Comparison of ENCODE assay signal across 34 cellular contexts in genomic region chr17:73855933-73856332, GRCh38.
DNase-seq lines count a peak whose midpoint lies in the region; ATAC-seq and FAIRE-seq lines count a peak whose summit lies in the region.
"Had no signal": no experiment of that assay in that cellular context is flagged by ENCODE, and none has a peak within 500 bp of the region (broad histone marks: within the 10 kb centered on the region; RNA-seq: fewer than 3 reads in every experiment).

No MANE protein-coding gene starts in this region.

- no peak overlapping the region for H3K27ac Mint-ChIP-seq in activated naive CD4-positive, alpha-beta T cell treated with anti-CD3 and anti-CD28 coated beads, Interleukin-2, amount 50 U/mL, for 72 hours
- no peak overlapping the region for H3K27ac Mint-ChIP-seq in activated naive CD4-positive, alpha-beta T cell treated with anti-CD3 and anti-CD28 coated beads for 36 hours
- H3K27ac Mint-ChIP-seq: activated CD4-positive, alpha-beta T cell treated with anti-CD3 and anti-CD28 coated beads, Interleukin-2, amount 10 ng/mL, durations not matched to agents 7 days and 5 days; activated CD8-positive, alpha-beta memory T cell treated with anti-CD3 and anti-CD28 coated beads, Interleukin-2, amount 10 ng/mL, durations not matched to agents 7 days and 5 days; progenitor cell of endocrine pancreas had no signal

- ATAC-seq in activated naive CD4-positive, alpha-beta T cell treated with anti-CD3 and anti-CD28 coated beads, Interleukin-2, amount 50 U/mL, for 72 hours: peak; percentile 16 to 34
- ATAC-seq in HG03045 (IDR thresholded peaks at IDR 0.05; ENCODE audit: unreplicated experiment) (no peak), GM21528 (IDR thresholded peaks at IDR 0.05; ENCODE audit: low FRiP score, unreplicated experiment) (no peak)
- ATAC-seq: activated CD8-positive, alpha-beta memory T cell treated with anti-CD3 and anti-CD28 coated beads, Interleukin-2, amount 10 ng/mL, durations not matched to agents 7 days and 5 days; gastroesophageal sphincter; left lobe of liver; sciatic nerve had no signal

- H3K36me3 ChIP-seq in esophagus (ENCODE audit: control insufficient read depth in 2 of 2, insufficient read depth in 2 of 2, low read length in 1 of 2): no peaks in the 10 kb centered on the region
- H3K36me3 ChIP-seq: adrenal gland, BE2C, brain microvascular endothelial cell, gastroesophageal sphincter, WERI-Rb-1 had no signal

- H3K27ac ChIP-seq in esophagus (ENCODE audit: low read depth in 2 of 2, low read length in 1 of 2): peak overlapping the region; percentile 45 to 76
- H3K27ac ChIP-seq: adrenal gland, brain microvascular endothelial cell, gastroesophageal sphincter, KMS-11, WERI-Rb-1 had no signal

- CTCF ChIA-PET in activated naive CD4-positive, alpha-beta T cell treated with anti-CD3 and anti-CD28 coated beads for 36 hours (lab: Charles Lee): no interaction called here

- DNase-seq in activated naive CD4-positive, alpha-beta T cell treated with anti-CD3 and anti-CD28 coated beads, Interleukin-2, amount 50 U/mL, for 72 hours (ENCODE audit: low spot score in 2 of 2): no peak
- no peak for DNase-seq in activated naive CD4-positive, alpha-beta T cell treated with anti-CD3 and anti-CD28 coated beads for 36 hours
- DNase-seq in M059J (ENCODE audit: low read depth) (peak; percentile 1), urothelium cell line (ENCODE audit: low spot score) (peak; percentile 31), NCI-H1048 (lab: John Stamatoyannopoulos, UW) (no peak)
- DNase-seq: 8988T; activated CD4-positive, alpha-beta T cell treated with anti-CD3 and anti-CD28 coated beads, Interleukin-2, amount 10 ng/mL, durations not matched to agents 7 days and 5 days; activated CD8-positive, alpha-beta memory T cell treated with anti-CD3 and anti-CD28 coated beads, Interleukin-2, amount 10 ng/mL, durations not matched to agents 7 days and 5 days; activated naive CD4-positive, alpha-beta T cell; activated T-cell treated with anti-CD3 and anti-CD28 coated beads, Interleukin-2, amount 50 U/mL, for 48 hours; adrenal gland; BE2C; brain microvascular endothelial cell; COR-L47; DMS79; effector CD4-positive, alpha-beta T cell; GF-D8; hippocampal formation; NCI-H187; NCI-H69; stimulated activated CD4-positive, alpha-beta T cell treated with anti-CD3 and anti-CD28 coated beads, Interleukin-15, amount 100 ng/mL, for 24 hours; stimulated activated naive CD4-positive, alpha-beta T cell; SW 1271; T-helper 9 cell had no signal

- H3K27me3 ChIP-seq in esophagus (ENCODE audit: control insufficient read depth in 1 of 2, insufficient read depth in 2 of 2, low read length in 2 of 2): no peaks in the 10 kb centered on the region
- H3K27me3 ChIP-seq: adrenal gland, BE2C, brain microvascular endothelial cell had no signal

- H3K4me1 ChIP-seq in esophagus (ENCODE audit: control insufficient read depth in 2 of 2, insufficient read depth in 2 of 2, low read length in 1 of 2): peaks cover 0 to 7% of the 10 kb centered on the region in 2 donors
- H3K4me1 ChIP-seq: adrenal gland, BE2C, gastroesophageal sphincter had no signal

- peaks cover 9 to 13% of the 10 kb centered on the region in 2 donors for H3K36me3 Mint-ChIP-seq in activated naive CD4-positive, alpha-beta T cell treated with anti-CD3 and anti-CD28 coated beads, Interleukin-2, amount 50 U/mL, for 72 hours
- H3K36me3 Mint-ChIP-seq in activated naive CD4-positive, alpha-beta T cell treated with anti-CD3 and anti-CD28 coated beads for 36 hours (ENCODE audit: low read depth): no peaks in the 10 kb centered on the region
- H3K36me3 Mint-ChIP-seq: activated CD8-positive, alpha-beta memory T cell treated with anti-CD3 and anti-CD28 coated beads, Interleukin-2, amount 10 ng/mL, durations not matched to agents 7 days and 5 days had no signal

- H3K4me3 ChIP-seq in esophagus (ENCODE audit: low read depth in 1 of 2, low read length in 2 of 2): no peak overlapping the region
- H3K4me3 ChIP-seq: adrenal gland, gastroesophageal sphincter had no signal

- H3K4me3 Mint-ChIP-seq in activated naive CD4-positive, alpha-beta T cell treated with anti-CD3 and anti-CD28 coated beads for 36 hours: no peak overlapping the region
- H3K4me3 Mint-ChIP-seq: activated CD4-positive, alpha-beta T cell treated with anti-CD3 and anti-CD28 coated beads, Interleukin-2, amount 10 ng/mL, durations not matched to agents 7 days and 5 days; activated CD8-positive, alpha-beta memory T cell treated with anti-CD3 and anti-CD28 coated beads, Interleukin-2, amount 10 ng/mL, durations not matched to agents 7 days and 5 days had no signal

- peaks cover 13% of the 10 kb centered on the region for H3K4me1 Mint-ChIP-seq in activated naive CD4-positive, alpha-beta T cell treated with anti-CD3 and anti-CD28 coated beads for 36 hours (ENCODE audit: low read depth)
- H3K4me1 Mint-ChIP-seq: activated CD8-positive, alpha-beta memory T cell treated with anti-CD3 and anti-CD28 coated beads, Interleukin-2, amount 10 ng/mL, durations not matched to agents 7 days and 5 days had no signal

- intact Hi-C loops in activated naive CD4-positive, alpha-beta T cell treated with anti-CD3 and anti-CD28 coated beads for 36 hours (cut with micrococcal nuclease): no loop called here

- WGBS in esophagus, 2 donors: 41 to 55% methylated on average over 11 of the region's 11 CpGs

- peaks cover 0 to 18% of the 10 kb centered on the region in 2 donors for H3K9me3 ChIP-seq in esophagus (ENCODE audit: control insufficient read depth in 2 of 2, insufficient read depth in 1 of 2, low read depth in 1 of 2, low read length in 1 of 2)
- H3K9me3 ChIP-seq: adrenal gland, BE2C had no signal

- no peaks in the 10 kb centered on the region for H3K27me3 Mint-ChIP-seq in activated naive CD4-positive, alpha-beta T cell treated with anti-CD3 and anti-CD28 coated beads for 36 hours (ENCODE audit: low read depth)
- H3K27me3 Mint-ChIP-seq: activated CD4-positive, alpha-beta T cell treated with anti-CD3 and anti-CD28 coated beads, Interleukin-2, amount 10 ng/mL, durations not matched to agents 7 days and 5 days; activated CD8-positive, alpha-beta memory T cell treated with anti-CD3 and anti-CD28 coated beads, Interleukin-2, amount 10 ng/mL, durations not matched to agents 7 days and 5 days had no signal

- peaks cover 12 to 20% of the 10 kb centered on the region in 2 donors for H3K9me3 Mint-ChIP-seq in activated naive CD4-positive, alpha-beta T cell treated with anti-CD3 and anti-CD28 coated beads, Interleukin-2, amount 50 U/mL, for 72 hours
- peaks cover 8% of the 10 kb centered on the region for H3K9me3 Mint-ChIP-seq in activated naive CD4-positive, alpha-beta T cell treated with anti-CD3 and anti-CD28 coated beads for 36 hours
- H3K9me3 Mint-ChIP-seq: activated CD4-positive, alpha-beta T cell treated with anti-CD3 and anti-CD28 coated beads, Interleukin-2, amount 10 ng/mL, durations not matched to agents 7 days and 5 days had no signal

- peak; percentile 82 for FAIRE-seq in urothelium cell line (lab: Jason Lieb, UNC)
- FAIRE-seq: GM18507 had no signal

Comparison
In these comparisons a context has a peak if more than half of its experiments do, and no peak if none do; other contexts are left out.
1. ATAC-seq: peak in activated naive CD4-positive, alpha-beta T cell treated with anti-CD3 and anti-CD28 coated beads, Interleukin-2, amount 50 U/mL, for 72 hours (2 of 2); none in HG03045 (single experiment) and GM21528 (single experiment).
2. DNase-seq: peak in M059J (single experiment) and urothelium cell line (single experiment); none in activated naive CD4-positive, alpha-beta T cell treated with anti-CD3 and anti-CD28 coated beads, Interleukin-2, amount 50 U/mL, for 72 hours (0 of 2), activated naive CD4-positive, alpha-beta T cell treated with anti-CD3 and anti-CD28 coated beads for 36 hours (single experiment) and NCI-H1048 (single experiment).